ENCODE assay signal across 10 cellular contexts in genomic region chr16:73049051-73049910, GRCh38. TPM values are rescaled to one million over a fixed set of nuclear protein-coding genes. Genes with fewer than 3 reads are reported as not detected.
DNase-seq lines count a peak whose midpoint lies in the region; ATAC-seq, FAIRE-seq and TF ChIP-seq lines count a peak whose summit lies in the region.
"Had no signal": no experiment of that assay in that cellular context is flagged by ENCODE, and none has a peak within 500 bp of the region (broad histone marks: within the 10 kb centered on the region; RNA-seq: fewer than 3 reads in every experiment).

No MANE protein-coding gene starts in this region.

- no peak overlapping the region for H3K9ac ChIP-seq in HUES48 (ENCODE audit: low read depth, low read length)
- no peak overlapping the region for H3K9ac ChIP-seq in keratinocyte (ENCODE audit: control insufficient read depth, extremely low read depth, insufficient read depth, low read length)
- H3K9ac ChIP-seq in smooth muscle cell (ENCODE audit: low read depth), result peak overlapping the region; percentile 86

- H3F3A ChIP-seq in smooth muscle cell (ENCODE audit: low read depth), result peaks cover 5% of the 10 kb centered on the region

- H4K20me1 ChIP-seq in keratinocyte (ENCODE audit: control insufficient read depth, extremely low read depth, insufficient read depth, low read length) (peaks cover 3% of the 10 kb centered on the region), smooth muscle cell (ENCODE audit: low read depth) (peaks cover 2% of the 10 kb centered on the region)

- H3K27ac ChIP-seq in HUES48 (ENCODE audit: low read depth, low read length) (no peak overlapping the region), keratinocyte (ENCODE audit: control insufficient read depth, insufficient read depth, low read length) (no peak overlapping the region), smooth muscle cell (ENCODE audit: low read depth) (peak overlapping the region; percentile 82)

- H3K27me3 ChIP-seq in HUES48 (ENCODE audit: control insufficient read depth, insufficient read depth, low read length) (peaks cover 97% of the 10 kb centered on the region), keratinocyte (ENCODE audit: control insufficient read depth, extremely low read depth, insufficient read depth, low read length) (no peaks in the 10 kb centered on the region), smooth muscle cell (ENCODE audit: low read depth) (no peaks in the 10 kb centered on the region)

- no peak for DNase-seq in activated B cell treated with CpG ODN at 0.5 μM for 24 hours
- DNase-seq in keratinocyte (ENCODE audit: low read depth, low spot score), result no peak
- DNase-seq in smooth muscle cell (lab: John Stamatoyannopoulos, UW; ENCODE audit: unreplicated experiment), result no peak
- no peak for DNase-seq in NCI-H1694 treated with DMSO at 0.1 percent for 48 hours (lab: John Stamatoyannopoulos, UW)
- DNase-seq in A172 (ENCODE audit: low spot score), result no peak
- DNase-seq in NCI-H1436 (lab: John Stamatoyannopoulos, UW), result no peak
- DNase-seq: activated CD4-positive, alpha-beta T cell treated with anti-CD3 and anti-CD28 coated beads for 1 hour; NCI-H2081 treated with DMSO at 0.1 percent for 48 hours had no signal

- WGBS in smooth muscle cell (ENCODE audit: low lambda C conversion rate), result 51% methylated on average over 13 of the region's 13 CpGs

- H3K9me3 ChIP-seq in HUES48 (ENCODE audit: control insufficient read depth, insufficient read depth, low read length), result no peaks in the 10 kb centered on the region
- H3K9me3 ChIP-seq in keratinocyte (ENCODE audit: control insufficient read depth, low read depth, low read length), result no peaks in the 10 kb centered on the region
- H3K9me3 ChIP-seq in smooth muscle cell (replicated peaks; ENCODE audit: low read depth), result no peaks in the 10 kb centered on the region

- POLR2A ChIA-PET in activated B cell treated with CpG ODN at 0.5 μM for 24 hours (lab: Charles Lee), result no interaction called here

- H3K27ac Mint-ChIP-seq in activated B cell treated with CpG ODN at 0.5 μM for 24 hours, result no peak overlapping the region

- H3K79me2 ChIP-seq in keratinocyte (ENCODE audit: control insufficient read depth, insufficient read depth, low read length), result peaks cover 36% of the 10 kb centered on the region
- peaks cover 63% of the 10 kb centered on the region for H3K79me2 ChIP-seq in smooth muscle cell (ENCODE audit: low read depth)

- H3K9me3 Mint-ChIP-seq in activated B cell treated with CpG ODN at 0.5 μM for 24 hours, result no peaks in the 10 kb centered on the region

- dilution Hi-C loops in keratinocyte (cut with MboI; ENCODE audit: extremely low pct_ligation_motif_present, low sequenced_read_pairs), result no loop called here

- no peaks in the 10 kb centered on the region for H3K9me1 ChIP-seq in keratinocyte (ENCODE audit: control insufficient read depth, extremely low read depth, insufficient read depth, low read length)

- H3K4me2 ChIP-seq in keratinocyte (ENCODE audit: control insufficient read depth, extremely low read depth, insufficient read depth, low read depth, low read length) (peak overlapping the region; percentile 82), smooth muscle cell (peak overlapping the region; percentile 91)

- H3K4me1 ChIP-seq in HUES48 (ENCODE audit: control insufficient read depth, insufficient read depth, low read length), result peaks cover 75% of the 10 kb centered on the region
- H3K4me1 ChIP-seq in keratinocyte (ENCODE audit: control insufficient read depth, extremely low read depth, insufficient read depth, low read length), result peaks cover 19% of the 10 kb centered on the region
- H3K4me1 ChIP-seq in smooth muscle cell (ENCODE audit: low read depth), result peaks cover 46% of the 10 kb centered on the region

- no peak for FAIRE-seq in keratinocyte (lab: Jason Lieb, UNC)

- H3K36me3 ChIP-seq in HUES48 (ENCODE audit: control insufficient read depth, insufficient read depth, low read length) (no peaks in the 10 kb centered on the region), keratinocyte (ENCODE audit: control insufficient read depth in 2 of 2, extremely low read depth in 1 of 2, insufficient read depth in 2 of 2, low read length in 2 of 2) (no peaks in the 10 kb centered on the region), smooth muscle cell (ENCODE audit: low read depth) (no peaks in the 10 kb centered on the region)

- ATAC-seq in activated B cell treated with CpG ODN at 0.5 μM for 24 hours (ENCODE audit: low read depth) (no peak), GM21576 (IDR thresholded peaks at IDR 0.05; ENCODE audit: unreplicated experiment) (no peak)

- H3K36me3 Mint-ChIP-seq in activated B cell treated with CpG ODN at 0.5 μM for 24 hours (ENCODE audit: low read depth), result no peaks in the 10 kb centered on the region

- peaks cover 15% of the 10 kb centered on the region for H3K4me1 Mint-ChIP-seq in activated B cell treated with CpG ODN at 0.5 μM for 24 hours

- CTCF ChIA-PET in activated B cell treated with CpG ODN at 0.5 μM for 24 hours (lab: Charles Lee), result interaction anchor here (1.0 kb wide), 1 partner anchor 217 kb away, joined by 3 read pairs; no protein-coding TSS in a partner anchor

- peak overlapping the region; percentile 70 for H3K4me3 Mint-ChIP-seq in activated B cell treated with CpG ODN at 0.5 μM for 24 hours

- TF ChIP-seq CTCF in activated B cell treated with CpG ODN at 0.5 μM for 24 hours (IDR thresholded peaks at IDR 0.05) (no peak), keratinocyte (optimal IDR thresholded peaks at IDR 0.05 in 1 of 3, IDR thresholded peaks at IDR 0.05 in 1 of 3, conservative IDR thresholded peaks at IDR 0.05 in 1 of 3; ENCODE audit: extremely low read depth in 1 of 3, insufficient read depth in 2 of 3, low read length in 3 of 3) (no peak), smooth muscle cell (IDR thresholded peaks at IDR 0.05; ENCODE audit: borderline replicate concordance, insufficient read depth, poor library complexity, severe bottlenecking) (no peak)

- intact Hi-C loops in activated B cell treated with CpG ODN at 0.5 μM for 24 hours (cut with micrococcal nuclease), result loop anchor here (5.0 kb wide), 2 partner anchors 382 to 877 kb away; partner anchors contain the start of gene PMFBP1

- H3K27me3 Mint-ChIP-seq in activated B cell treated with CpG ODN at 0.5 μM for 24 hours, result peaks cover 6% of the 10 kb centered on the region

- H2AFZ ChIP-seq in keratinocyte (ENCODE audit: control insufficient read depth, low read length) (no peak overlapping the region), smooth muscle cell (ENCODE audit: low read depth) (no peak overlapping the region)

- H3K4me3 ChIP-seq in HUES48 (ENCODE audit: low read depth, low read length) (0 out of 2 replicates have a peak overlapping the region, but pooled peaks have one; percentile 67), keratinocyte (ENCODE audit: control insufficient read depth in 2 of 3, extremely low read depth in 1 of 3, insufficient read depth in 2 of 3, low read depth in 1 of 3, low read length in 3 of 3) (no peak overlapping the region), smooth muscle cell (peak overlapping the region; percentile 79)

RNA-seq across cellular contexts. Expression of gene ZFHX3, which starts 1.4 kb away (rescaled TPM):
- 9.2 and 9.6 TPM in 2 replicates for total RNA-seq in activated B cell treated with CpG ODN at 0.5 μM for 24 hours
- 0.75 to 1.4 TPM (median 1.2 TPM) in 3 replicates for polyA plus RNA-seq in keratinocyte
- polyA plus RNA-seq in keratinocyte (2011; ENCODE audit: low read depth), result 3.3 TPM
- polyA plus RNA-seq in keratinocyte (2011; cell fraction: cytosol; rRNA removed), result 1.1 and 1.3 TPM in 2 replicates
- 5.2 TPM in 2 replicates for polyA plus RNA-seq in keratinocyte (2011; cell fraction: nucleus; rRNA removed)
- 2.7 and 3.2 TPM in 2 replicates for polyA plus RNA-seq in keratinocyte (2012; ENCODE audit: low replicate concordance)
- 3.6 to 9.0 TPM (median 4.0 TPM) in 3 replicates for polyA minus RNA-seq in keratinocyte
- 4.4 TPM for polyA minus RNA-seq in keratinocyte (2011; cell fraction: cytosol; rRNA and poly(A)+ RNA removed)
- polyA minus RNA-seq in keratinocyte (2011; cell fraction: nucleus; rRNA and poly(A)+ RNA removed), result 7.0 and 9.5 TPM in 2 replicates
- 6.5 and 9.8 TPM in 2 replicates for total RNA-seq in smooth muscle cell
- 3.1 and 5.0 TPM in 2 replicates for polyA plus RNA-seq in smooth muscle cell
- total RNA-seq in A172 (2014; rRNA removed; shearing (Covaris generic)), result 2.4 and 2.5 TPM in 2 replicates

Comparison
In these comparisons a context has a peak if more than half of its experiments do, and no peak if none do; other contexts are left out.
1. H3K4me3 ChIP-seq: peak in HUES48 (single experiment) and smooth muscle cell (single experiment); none in keratinocyte (0 of 3).